11 cellular contexts compared by ENCODE assay signal in the genomic region with DNA sequence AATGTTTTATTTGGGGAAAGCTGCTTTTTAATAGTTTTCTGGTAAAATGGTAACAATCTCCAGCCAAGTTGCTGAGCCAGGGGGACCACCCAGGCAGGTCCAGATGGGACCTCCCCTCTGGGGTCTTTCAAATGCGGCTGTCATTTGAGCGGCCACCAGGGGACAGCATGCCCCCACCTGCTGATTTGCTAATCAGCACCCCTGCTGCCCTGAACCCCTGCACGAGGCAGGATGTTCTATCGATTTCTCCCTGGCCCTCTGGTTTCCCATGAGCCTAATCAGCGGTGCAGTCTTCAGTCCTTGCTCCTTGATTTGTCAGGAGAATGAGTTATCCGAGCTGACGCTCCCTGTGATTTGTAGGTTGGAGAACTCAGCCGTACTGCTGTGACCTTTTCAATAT.
DNase-seq lines count a peak whose midpoint lies in the region; ATAC-seq and TF ChIP-seq lines count a peak whose summit lies in the region.
"Had no signal": no experiment of that assay in that cellular context is flagged by ENCODE, and none has a peak within 500 bp of the region (broad histone marks: within the 10 kb centered on the region; RNA-seq: fewer than 3 reads in every experiment).

No MANE protein-coding gene starts in this region.

- H3K27ac ChIP-seq in A673 (ENCODE audit: low read depth, low read length, poor library complexity, severe bottlenecking) (no peak overlapping the region), VCaP (no peak overlapping the region), transverse colon (no peak overlapping the region)
- H3K27ac ChIP-seq: upper lobe of left lung had no signal

- no peak for TF ChIP-seq EP300 in transverse colon (IDR thresholded peaks at IDR 0.05; ENCODE audit: low read depth)

- H3K36me3 ChIP-seq in A673 (ENCODE audit: insufficient read depth, low read length, poor library complexity, severe bottlenecking), result no peaks in the 10 kb centered on the region
- no peaks in the 10 kb centered on the region for H3K36me3 ChIP-seq in transverse colon
- H3K36me3 ChIP-seq: upper lobe of left lung had no signal

- no TSS peak for BruUV-seq in A673 (replicated peaks; lab: Mats Ljungman, UMichigan)

- CTCF ChIA-PET in A673 (lab: Charles Lee), result no interaction called here

- H3K4me3 ChIP-seq in A673 (ENCODE audit: low read depth, low read length, poor library complexity, severe bottlenecking) (no peak overlapping the region), transverse colon (no peak overlapping the region)
- H3K4me3 ChIP-seq: upper lobe of left lung had no signal

- intact Hi-C loops in A673 (cut with micrococcal nuclease; ENCODE audit: unreplicated experiment), result no loop called here
- intact Hi-C loops in transverse colon (cut with DNase I; ENCODE audit: low total_unique reads), result no loop called here
- intact Hi-C loops in left cardiac atrium (cut with DNase I), result no loop called here

- TF ChIP-seq POLR2A in transverse colon (IDR thresholded peaks at IDR 0.05), result no peak

- POLR2A ChIA-PET in A673 (lab: Charles Lee; ENCODE audit: low non-redundant PET), result no interaction called here

- no peak for ATAC-seq in left cardiac atrium
- ATAC-seq: T-cell had no signal

- H3K9me3 ChIP-seq in A673 (ENCODE audit: low read depth, low read length, poor library complexity, severe bottlenecking), result no peaks in the 10 kb centered on the region
- H3K9me3 ChIP-seq in transverse colon, result no peaks in the 10 kb centered on the region
- H3K9me3 ChIP-seq: upper lobe of left lung had no signal

- no peaks in the 10 kb centered on the region for H3K4me1 ChIP-seq in A673 (ENCODE audit: insufficient read depth, low read length, poor library complexity, severe bottlenecking)
- H3K4me1 ChIP-seq in transverse colon, result no peaks in the 10 kb centered on the region
- H3K4me1 ChIP-seq: upper lobe of left lung had no signal

- peak; percentile 41; the same call in 1 of the 2 replicates for TF ChIP-seq CTCF in A673 (conservative IDR thresholded peaks at IDR 0.05; ENCODE audit: low read depth, low read length)
- peak; percentile 47 for TF ChIP-seq CTCF in GM12873 (IDR thresholded peaks at IDR 0.05; ENCODE audit: insufficient read depth, low read depth, low read length, missing control alignments)
- TF ChIP-seq CTCF in VCaP (conservative IDR thresholded peaks at IDR 0.05), result peak; percentile 49
- TF ChIP-seq CTCF in transverse colon (IDR thresholded peaks at IDR 0.05), result no peak

- DNase-seq in A673 (ENCODE audit: low spot score) (peak; percentile 12), iPS-NIHi7 (ENCODE audit: extremely low spot score) (peak; percentile 71), foreskin melanocyte (no peak), transverse colon (no peak), DMS53 treated with DMSO at 0.1 percent for 48 hours (lab: John Stamatoyannopoulos, UW; ENCODE audit: unreplicated experiment) (no peak), left cardiac atrium (no peak)
- DNase-seq: stimulated activated CD4-positive, alpha-beta T cell treated with anti-CD3 and anti-CD28 coated beads, Interleukin-4, amount 100 ng/mL, for 24 hours; T-cell; upper lobe of left lung had no signal

- H3K27me3 ChIP-seq in A673 (replicated peaks; ENCODE audit: insufficient read depth, low read depth, low read length, poor library complexity), result peaks cover 3% of the 10 kb centered on the region
- H3K27me3 ChIP-seq in transverse colon, result no peaks in the 10 kb centered on the region
- H3K27me3 ChIP-seq: upper lobe of left lung had no signal

- 56% methylated on average over 8 of the region's 8 CpGs; no CpG with 5 or more reads in 1 of the 2 donors for whole genome bisulfite sequencing in transverse colon (ENCODE audit: low coverage in 1 of 2), 2 donors

- in situ Hi-C loops in transverse colon (cut with MboI; ENCODE audit: low pct_ligation_motif_present in 1 of 4, low pct_unique_long_range_greater_than_20kb in 1 of 4, low sequenced_read_pairs in 3 of 4), result no loop called here

Comparison
In these comparisons a context has a peak if more than half of its experiments do, and no peak if none do; other contexts are left out.
1. DNase-seq: peak in A673 (single experiment) and iPS-NIHi7 (single experiment); none in foreskin melanocyte (single experiment), transverse colon (single experiment), DMS53 treated with DMSO at 0.1 percent for 48 hours (single experiment) and left cardiac atrium (single experiment).
2. CTCF ChIP-seq: peak in A673 (single experiment), GM12873 (single experiment) and VCaP (single experiment); none in transverse colon (0 of 5).